ENCODE assay signal across 1 cellular context in the genomic region with DNA sequence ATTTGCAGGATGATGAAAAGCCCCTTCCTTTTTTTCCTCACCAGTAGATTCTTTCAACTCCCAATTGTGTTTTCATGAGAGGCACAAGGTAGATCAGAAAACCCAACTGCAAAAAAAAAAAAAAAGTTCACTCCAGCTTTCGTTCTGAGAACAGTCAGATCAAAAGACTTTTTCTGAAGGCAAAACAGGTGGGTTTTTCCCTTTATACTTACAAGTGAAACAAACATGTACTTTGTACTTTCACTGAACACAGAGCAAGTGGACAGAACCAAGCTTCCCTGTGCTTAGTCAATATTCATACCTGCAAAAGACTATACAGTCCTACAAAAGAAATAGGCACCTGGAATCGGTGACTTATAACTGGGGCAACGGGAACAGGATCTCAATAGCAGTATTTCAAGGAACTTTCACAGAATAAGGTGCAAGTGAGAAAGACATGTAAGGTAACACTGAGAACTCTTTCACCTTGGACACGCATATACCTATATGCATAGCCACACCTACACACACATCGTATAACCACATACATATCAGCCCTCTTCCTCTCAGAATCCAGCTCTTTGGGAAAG.
TF ChIP-seq lines count a peak whose summit lies in the region.

No MANE protein-coding gene starts in this region.

TF ChIP-seq in HepG2, 621 proteins besides CTCF, POLR2A, EP300 and RAD21 (continued from another document and continues in another):
- TF ChIP-seq, protein P1, sequence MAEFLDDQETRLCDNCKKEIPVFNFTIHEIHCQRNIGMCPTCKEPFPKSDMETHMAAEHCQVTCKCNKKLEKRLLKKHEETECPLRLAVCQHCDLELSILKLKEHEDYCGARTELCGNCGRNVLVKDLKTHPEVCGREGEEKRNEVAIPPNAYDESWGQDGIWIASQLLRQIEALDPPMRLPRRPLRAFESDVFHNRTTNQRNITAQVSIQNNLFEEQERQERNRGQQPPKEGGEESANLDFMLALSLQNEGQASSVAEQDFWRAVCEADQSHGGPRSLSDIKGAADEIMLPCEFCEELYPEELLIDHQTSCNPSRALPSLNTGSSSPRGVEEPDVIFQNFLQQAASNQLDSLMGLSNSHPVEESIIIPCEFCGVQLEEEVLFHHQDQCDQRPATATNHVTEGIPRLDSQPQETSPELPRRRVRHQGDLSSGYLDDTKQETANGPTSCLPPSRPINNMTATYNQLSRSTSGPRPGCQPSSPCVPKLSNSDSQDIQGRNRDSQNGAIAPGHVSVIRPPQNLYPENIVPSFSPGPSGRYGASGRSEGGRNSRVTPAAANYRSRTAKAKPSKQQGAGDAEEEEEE (CRISPR knock-in tag; IDR thresholded peaks at IDR 0.05; ENCODE audit: borderline replicate concordance) = no peak
- TF ChIP-seq, protein P2, sequence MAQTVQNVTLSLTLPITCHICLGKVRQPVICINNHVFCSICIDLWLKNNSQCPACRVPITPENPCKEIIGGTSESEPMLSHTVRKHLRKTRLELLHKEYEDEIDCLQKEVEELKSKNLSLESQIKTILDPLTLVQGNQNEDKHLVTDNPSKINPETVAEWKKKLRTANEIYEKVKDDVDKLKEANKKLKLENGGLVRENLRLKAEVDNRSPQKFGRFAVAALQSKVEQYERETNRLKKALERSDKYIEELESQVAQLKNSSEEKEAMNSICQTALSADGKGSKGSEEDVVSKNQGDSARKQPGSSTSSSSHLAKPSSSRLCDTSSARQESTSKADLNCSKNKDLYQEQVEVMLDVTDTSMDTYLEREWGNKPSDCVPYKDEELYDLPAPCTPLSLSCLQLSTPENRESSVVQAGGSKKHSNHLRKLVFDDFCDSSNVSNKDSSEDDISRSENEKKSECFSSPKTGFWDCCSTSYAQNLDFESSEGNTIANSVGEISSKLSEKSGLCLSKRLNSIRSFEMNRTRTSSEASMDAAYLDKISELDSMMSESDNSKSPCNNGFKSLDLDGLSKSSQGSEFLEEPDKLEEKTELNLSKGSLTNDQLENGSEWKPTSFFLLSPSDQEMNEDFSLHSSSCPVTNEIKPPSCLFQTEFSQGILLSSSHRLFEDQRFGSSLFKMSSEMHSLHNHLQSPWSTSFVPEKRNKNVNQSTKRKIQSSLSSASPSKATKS (CRISPR knock-in tag; IDR thresholded peaks at IDR 0.05) = peak; percentile 76; the same call in 1 of the 2 replicates
- TF ChIP-seq SSRP1 (CRISPR knock-in tag; IDR thresholded peaks at IDR 0.05) = peak; percentile 95
- TF ChIP-seq, protein P3, sequence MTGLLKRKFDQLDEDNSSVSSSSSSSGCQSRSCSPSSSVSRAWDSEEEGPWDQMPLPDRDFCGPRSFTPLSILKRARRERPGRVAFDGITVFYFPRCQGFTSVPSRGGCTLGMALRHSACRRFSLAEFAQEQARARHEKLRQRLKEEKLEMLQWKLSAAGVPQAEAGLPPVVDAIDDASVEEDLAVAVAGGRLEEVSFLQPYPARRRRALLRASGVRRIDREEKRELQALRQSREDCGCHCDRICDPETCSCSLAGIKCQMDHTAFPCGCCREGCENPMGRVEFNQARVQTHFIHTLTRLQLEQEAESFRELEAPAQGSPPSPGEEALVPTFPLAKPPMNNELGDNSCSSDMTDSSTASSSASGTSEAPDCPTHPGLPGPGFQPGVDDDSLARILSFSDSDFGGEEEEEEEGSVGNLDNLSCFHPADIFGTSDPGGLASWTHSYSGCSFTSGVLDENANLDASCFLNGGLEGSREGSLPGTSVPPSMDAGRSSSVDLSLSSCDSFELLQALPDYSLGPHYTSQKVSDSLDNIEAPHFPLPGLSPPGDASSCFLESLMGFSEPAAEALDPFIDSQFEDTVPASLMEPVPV (CRISPR knock-in tag; IDR thresholded peaks at IDR 0.05) = peak; percentile 27; the same call in 1 of the 2 replicates
- TF ChIP-seq, protein P4, sequence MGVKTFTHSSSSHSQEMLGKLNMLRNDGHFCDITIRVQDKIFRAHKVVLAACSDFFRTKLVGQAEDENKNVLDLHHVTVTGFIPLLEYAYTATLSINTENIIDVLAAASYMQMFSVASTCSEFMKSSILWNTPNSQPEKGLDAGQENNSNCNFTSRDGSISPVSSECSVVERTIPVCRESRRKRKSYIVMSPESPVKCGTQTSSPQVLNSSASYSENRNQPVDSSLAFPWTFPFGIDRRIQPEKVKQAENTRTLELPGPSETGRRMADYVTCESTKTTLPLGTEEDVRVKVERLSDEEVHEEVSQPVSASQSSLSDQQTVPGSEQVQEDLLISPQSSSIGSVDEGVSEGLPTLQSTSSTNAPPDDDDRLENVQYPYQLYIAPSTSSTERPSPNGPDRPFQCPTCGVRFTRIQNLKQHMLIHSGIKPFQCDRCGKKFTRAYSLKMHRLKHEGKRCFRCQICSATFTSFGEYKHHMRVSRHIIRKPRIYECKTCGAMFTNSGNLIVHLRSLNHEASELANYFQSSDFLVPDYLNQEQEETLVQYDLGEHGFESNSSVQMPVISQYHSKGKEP (CRISPR knock-in tag; IDR thresholded peaks at IDR 0.05) = 0 out of 2 replicates have a peak, but pooled peaks have one; percentile 9
- TF ChIP-seq MYC (CRISPR knock-in tag; IDR thresholded peaks at IDR 0.05; ENCODE audit: borderline replicate concordance) = no peak
- TF ChIP-seq, protein P5, sequence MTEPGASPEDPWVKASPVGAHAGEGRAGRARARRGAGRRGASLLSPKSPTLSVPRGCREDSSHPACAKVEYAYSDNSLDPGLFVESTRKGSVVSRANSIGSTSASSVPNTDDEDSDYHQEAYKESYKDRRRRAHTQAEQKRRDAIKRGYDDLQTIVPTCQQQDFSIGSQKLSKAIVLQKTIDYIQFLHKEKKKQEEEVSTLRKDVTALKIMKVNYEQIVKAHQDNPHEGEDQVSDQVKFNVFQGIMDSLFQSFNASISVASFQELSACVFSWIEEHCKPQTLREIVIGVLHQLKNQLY (CRISPR knock-in tag; IDR thresholded peaks at IDR 0.05) = peak; percentile 62; the same call in 1 of the 2 replicates
- TF ChIP-seq ZSCAN12 (CRISPR knock-in tag; IDR thresholded peaks at IDR 0.05) = no peak
- TF ChIP-seq HNRNPK (IDR thresholded peaks at IDR 0.05; ENCODE audit: low read depth, low read length, poor library complexity, severe bottlenecking) = no peak
- TF ChIP-seq MTF2 (CRISPR knock-in tag; IDR thresholded peaks at IDR 0.05; ENCODE audit: borderline replicate concordance) = no peak
- TF ChIP-seq, protein P6, sequence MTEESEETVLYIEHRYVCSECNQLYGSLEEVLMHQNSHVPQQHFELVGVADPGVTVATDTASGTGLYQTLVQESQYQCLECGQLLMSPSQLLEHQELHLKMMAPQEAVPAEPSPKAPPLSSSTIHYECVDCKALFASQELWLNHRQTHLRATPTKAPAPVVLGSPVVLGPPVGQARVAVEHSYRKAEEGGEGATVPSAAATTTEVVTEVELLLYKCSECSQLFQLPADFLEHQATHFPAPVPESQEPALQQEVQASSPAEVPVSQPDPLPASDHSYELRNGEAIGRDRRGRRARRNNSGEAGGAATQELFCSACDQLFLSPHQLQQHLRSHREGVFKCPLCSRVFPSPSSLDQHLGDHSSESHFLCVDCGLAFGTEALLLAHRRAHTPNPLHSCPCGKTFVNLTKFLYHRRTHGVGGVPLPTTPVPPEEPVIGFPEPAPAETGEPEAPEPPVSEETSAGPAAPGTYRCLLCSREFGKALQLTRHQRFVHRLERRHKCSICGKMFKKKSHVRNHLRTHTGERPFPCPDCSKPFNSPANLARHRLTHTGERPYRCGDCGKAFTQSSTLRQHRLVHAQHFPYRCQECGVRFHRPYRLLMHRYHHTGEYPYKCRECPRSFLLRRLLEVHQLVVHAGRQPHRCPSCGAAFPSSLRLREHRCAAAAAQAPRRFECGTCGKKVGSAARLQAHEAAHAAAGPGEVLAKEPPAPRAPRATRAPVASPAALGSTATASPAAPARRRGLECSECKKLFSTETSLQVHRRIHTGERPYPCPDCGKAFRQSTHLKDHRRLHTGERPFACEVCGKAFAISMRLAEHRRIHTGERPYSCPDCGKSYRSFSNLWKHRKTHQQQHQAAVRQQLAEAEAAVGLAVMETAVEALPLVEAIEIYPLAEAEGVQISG (CRISPR knock-in tag; IDR thresholded peaks at IDR 0.05) = no peak
- peak; percentile 34; the same call in 1 of the 2 replicates for TF ChIP-seq NR2C2 (CRISPR knock-in tag; IDR thresholded peaks at IDR 0.05; ENCODE audit: borderline replicate concordance)
- TF ChIP-seq, protein P7, sequence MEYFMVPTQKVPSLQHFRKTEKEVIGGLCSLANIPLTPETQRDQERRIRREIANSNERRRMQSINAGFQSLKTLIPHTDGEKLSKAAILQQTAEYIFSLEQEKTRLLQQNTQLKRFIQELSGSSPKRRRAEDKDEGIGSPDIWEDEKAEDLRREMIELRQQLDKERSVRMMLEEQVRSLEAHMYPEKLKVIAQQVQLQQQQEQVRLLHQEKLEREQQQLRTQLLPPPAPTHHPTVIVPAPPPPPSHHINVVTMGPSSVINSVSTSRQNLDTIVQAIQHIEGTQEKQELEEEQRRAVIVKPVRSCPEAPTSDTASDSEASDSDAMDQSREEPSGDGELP (IDR thresholded peaks at IDR 0.05; ENCODE audit: borderline replicate concordance, low read depth) = peak; percentile 93
- peak; percentile 22; the same call in 1 of the 2 replicates for TF ChIP-seq DNMT3B (CRISPR knock-in tag; conservative IDR thresholded peaks at IDR 0.05)
- TF ChIP-seq SP5 (CRISPR knock-in tag; IDR thresholded peaks at IDR 0.05; ENCODE audit: borderline replicate concordance, low read depth) = peak; percentile 51; the same call in 1 of the 2 replicates
- no peak for TF ChIP-seq TGIF2 (CRISPR knock-in tag; IDR thresholded peaks at IDR 0.05)
- TF ChIP-seq SIN3B (IDR thresholded peaks at IDR 0.05; ENCODE audit: low read length) = no peak
- TF ChIP-seq DR1 (CRISPR knock-in tag; IDR thresholded peaks at IDR 0.05) = no peak
- TF ChIP-seq NCOA2 (CRISPR knock-in tag; IDR thresholded peaks at IDR 0.05) = peak; percentile 98
- TF ChIP-seq TOE1 (CRISPR knock-in tag; IDR thresholded peaks at IDR 0.05) = peak; percentile 66; the same call in 1 of the 2 replicates
- no peak for TF ChIP-seq ZNF234 (CRISPR knock-in tag; conservative IDR thresholded peaks at IDR 0.05)
- TF ChIP-seq, protein P8, sequence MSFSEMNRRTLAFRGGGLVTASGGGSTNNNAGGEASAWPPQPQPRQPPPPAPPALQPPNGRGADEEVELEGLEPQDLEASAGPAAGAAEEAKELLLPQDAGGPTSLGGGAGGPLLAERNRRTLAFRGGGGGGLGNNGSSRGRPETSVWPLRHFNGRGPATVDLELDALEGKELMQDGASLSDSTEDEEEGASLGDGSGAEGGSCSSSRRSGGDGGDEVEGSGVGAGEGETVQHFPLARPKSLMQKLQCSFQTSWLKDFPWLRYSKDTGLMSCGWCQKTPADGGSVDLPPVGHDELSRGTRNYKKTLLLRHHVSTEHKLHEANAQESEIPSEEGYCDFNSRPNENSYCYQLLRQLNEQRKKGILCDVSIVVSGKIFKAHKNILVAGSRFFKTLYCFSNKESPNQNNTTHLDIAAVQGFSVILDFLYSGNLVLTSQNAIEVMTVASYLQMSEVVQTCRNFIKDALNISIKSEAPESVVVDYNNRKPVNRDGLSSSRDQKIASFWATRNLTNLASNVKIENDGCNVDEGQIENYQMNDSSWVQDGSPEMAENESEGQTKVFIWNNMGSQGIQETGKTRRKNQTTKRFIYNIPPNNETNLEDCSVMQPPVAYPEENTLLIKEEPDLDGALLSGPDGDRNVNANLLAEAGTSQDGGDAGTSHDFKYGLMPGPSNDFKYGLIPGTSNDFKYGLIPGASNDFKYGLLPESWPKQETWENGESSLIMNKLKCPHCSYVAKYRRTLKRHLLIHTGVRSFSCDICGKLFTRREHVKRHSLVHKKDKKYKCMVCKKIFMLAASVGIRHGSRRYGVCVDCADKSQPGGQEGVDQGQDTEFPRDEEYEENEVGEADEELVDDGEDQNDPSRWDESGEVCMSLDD (CRISPR knock-in tag; IDR thresholded peaks at IDR 0.05; ENCODE audit: borderline replicate concordance) = peak; percentile 34; the same call in 1 of the 2 replicates
- peak; percentile 29; the same call in 1 of the 2 replicates for TF ChIP-seq YEATS2 (CRISPR knock-in tag; IDR thresholded peaks at IDR 0.05; ENCODE audit: borderline replicate concordance)
- TF ChIP-seq, protein P9, sequence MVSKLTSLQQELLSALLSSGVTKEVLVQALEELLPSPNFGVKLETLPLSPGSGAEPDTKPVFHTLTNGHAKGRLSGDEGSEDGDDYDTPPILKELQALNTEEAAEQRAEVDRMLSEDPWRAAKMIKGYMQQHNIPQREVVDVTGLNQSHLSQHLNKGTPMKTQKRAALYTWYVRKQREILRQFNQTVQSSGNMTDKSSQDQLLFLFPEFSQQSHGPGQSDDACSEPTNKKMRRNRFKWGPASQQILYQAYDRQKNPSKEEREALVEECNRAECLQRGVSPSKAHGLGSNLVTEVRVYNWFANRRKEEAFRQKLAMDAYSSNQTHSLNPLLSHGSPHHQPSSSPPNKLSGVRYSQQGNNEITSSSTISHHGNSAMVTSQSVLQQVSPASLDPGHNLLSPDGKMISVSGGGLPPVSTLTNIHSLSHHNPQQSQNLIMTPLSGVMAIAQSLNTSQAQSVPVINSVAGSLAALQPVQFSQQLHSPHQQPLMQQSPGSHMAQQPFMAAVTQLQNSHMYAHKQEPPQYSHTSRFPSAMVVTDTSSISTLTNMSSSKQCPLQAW (CRISPR knock-in tag; IDR thresholded peaks at IDR 0.05) = peak; percentile 56; the same call in 1 of the 2 replicates
- TF ChIP-seq ZNF563 (CRISPR knock-in tag; IDR thresholded peaks at IDR 0.05) = no peak
- peak; percentile 99 for TF ChIP-seq GATAD2A (CRISPR knock-in tag; IDR thresholded peaks at IDR 0.05)
- no peak for TF ChIP-seq CENPT (CRISPR knock-in tag; IDR thresholded peaks at IDR 0.05; ENCODE audit: low read depth)
- TF ChIP-seq ZNF562 (CRISPR knock-in tag; IDR thresholded peaks at IDR 0.05; ENCODE audit: borderline replicate concordance) = no peak
- TF ChIP-seq, protein P10, sequence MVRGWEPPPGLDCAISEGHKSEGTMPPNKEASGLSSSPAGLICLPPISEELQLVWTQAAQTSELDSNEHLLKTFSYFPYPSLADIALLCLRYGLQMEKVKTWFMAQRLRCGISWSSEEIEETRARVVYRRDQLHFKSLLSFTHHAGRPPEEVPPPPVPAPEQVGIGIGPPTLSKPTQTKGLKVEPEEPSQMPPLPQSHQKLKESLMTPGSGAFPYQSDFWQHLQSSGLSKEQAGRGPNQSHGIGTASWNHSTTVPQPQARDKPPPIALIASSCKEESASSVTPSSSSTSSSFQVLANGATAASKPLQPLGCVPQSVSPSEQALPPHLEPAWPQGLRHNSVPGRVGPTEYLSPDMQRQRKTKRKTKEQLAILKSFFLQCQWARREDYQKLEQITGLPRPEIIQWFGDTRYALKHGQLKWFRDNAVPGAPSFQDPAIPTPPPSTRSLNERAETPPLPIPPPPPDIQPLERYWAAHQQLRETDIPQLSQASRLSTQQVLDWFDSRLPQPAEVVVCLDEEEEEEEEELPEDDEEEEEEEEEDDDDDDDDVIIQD (CRISPR knock-in tag; IDR thresholded peaks at IDR 0.05; ENCODE audit: low read depth) = peak; percentile 91
- no peak for TF ChIP-seq RARG (CRISPR knock-in tag; IDR thresholded peaks at IDR 0.05; ENCODE audit: low read depth)
- TF ChIP-seq, protein P11, sequence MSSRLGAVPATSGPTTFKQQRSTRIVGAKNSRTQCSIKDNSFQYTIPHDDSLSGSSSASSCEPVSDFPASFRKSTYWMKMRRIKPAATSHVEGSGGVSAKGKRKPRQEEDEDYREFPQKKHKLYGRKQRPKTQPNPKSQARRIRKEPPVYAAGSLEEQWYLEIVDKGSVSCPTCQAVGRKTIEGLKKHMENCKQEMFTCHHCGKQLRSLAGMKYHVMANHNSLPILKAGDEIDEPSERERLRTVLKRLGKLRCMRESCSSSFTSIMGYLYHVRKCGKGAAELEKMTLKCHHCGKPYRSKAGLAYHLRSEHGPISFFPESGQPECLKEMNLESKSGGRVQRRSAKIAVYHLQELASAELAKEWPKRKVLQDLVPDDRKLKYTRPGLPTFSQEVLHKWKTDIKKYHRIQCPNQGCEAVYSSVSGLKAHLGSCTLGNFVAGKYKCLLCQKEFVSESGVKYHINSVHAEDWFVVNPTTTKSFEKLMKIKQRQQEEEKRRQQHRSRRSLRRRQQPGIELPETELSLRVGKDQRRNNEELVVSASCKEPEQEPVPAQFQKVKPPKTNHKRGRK (CRISPR knock-in tag; IDR thresholded peaks at IDR 0.05) = no peak
- no peak for TF ChIP-seq SRSF9 (IDR thresholded peaks at IDR 0.05; ENCODE audit: borderline replicate concordance, insufficient read depth, low read depth, low read length, poor library complexity, severe bottlenecking)
- TF ChIP-seq DMAP1 (CRISPR knock-in tag; IDR thresholded peaks at IDR 0.05) = peak; percentile 57; the same call in 1 of the 2 replicates
- TF ChIP-seq FOXJ3 (CRISPR knock-in tag; IDR thresholded peaks at IDR 0.05; ENCODE audit: borderline replicate concordance) = peak; percentile 94; the same call in 1 of the 2 replicates
